In genomic region chr1:12185556-12186276, GRCh38 we compare ENCODE assay signal across 1 cellular context.
TF ChIP-seq lines count a peak whose summit lies in the region.

No MANE protein-coding gene starts in this region.

TF ChIP-seq in H1, 55 proteins besides CTCF, POLR2A, EP300 and RAD21:
- TF ChIP-seq ATF3 (IDR thresholded peaks at IDR 0.05; ENCODE audit: insufficient read depth, low read depth, low read length) = no peak
- TF ChIP-seq NRF1 (IDR thresholded peaks at IDR 0.05; ENCODE audit: low read depth, low read length) = no peak
- TF ChIP-seq RBBP5 (IDR thresholded peaks at IDR 0.05; ENCODE audit: borderline replicate concordance, low read depth, low read length) = no peak
- no peak for TF ChIP-seq RFX5 (IDR thresholded peaks at IDR 0.05; ENCODE audit: borderline replicate concordance, low read depth, low read length)
- TF ChIP-seq SAP30 (IDR thresholded peaks at IDR 0.05; ENCODE audit: insufficient read depth, insufficient replicate concordance, low read length) = no peak
- TF ChIP-seq CHD1 (IDR thresholded peaks at IDR 0.05; ENCODE audit: low read depth, low read length) = no peak
- no peak for TF ChIP-seq BACH1 (IDR thresholded peaks at IDR 0.05; ENCODE audit: low read length)
- no peak for TF ChIP-seq KDM4A (IDR thresholded peaks at IDR 0.05; ENCODE audit: low read depth, low read length, severe bottlenecking)
- no peak for TF ChIP-seq GTF2F1 (IDR thresholded peaks at IDR 0.05; ENCODE audit: borderline replicate concordance, low read depth, low read length)
- no peak for TF ChIP-seq POU5F1 (IDR thresholded peaks at IDR 0.05; ENCODE audit: low read depth, low read length)
- no peak for TF ChIP-seq EZH2 (IDR thresholded peaks at IDR 0.05; ENCODE audit: low read depth, low read length, severe bottlenecking)
- no peak for TF ChIP-seq TBP (IDR thresholded peaks at IDR 0.05; ENCODE audit: low read depth, low read length)
- no peak for TF ChIP-seq SUZ12 (IDR thresholded peaks at IDR 0.05; ENCODE audit: low read length)
- TF ChIP-seq CREB1 (IDR thresholded peaks at IDR 0.05) = no peak
